8 cellular contexts compared by ENCODE assay signal in the genomic region with DNA sequence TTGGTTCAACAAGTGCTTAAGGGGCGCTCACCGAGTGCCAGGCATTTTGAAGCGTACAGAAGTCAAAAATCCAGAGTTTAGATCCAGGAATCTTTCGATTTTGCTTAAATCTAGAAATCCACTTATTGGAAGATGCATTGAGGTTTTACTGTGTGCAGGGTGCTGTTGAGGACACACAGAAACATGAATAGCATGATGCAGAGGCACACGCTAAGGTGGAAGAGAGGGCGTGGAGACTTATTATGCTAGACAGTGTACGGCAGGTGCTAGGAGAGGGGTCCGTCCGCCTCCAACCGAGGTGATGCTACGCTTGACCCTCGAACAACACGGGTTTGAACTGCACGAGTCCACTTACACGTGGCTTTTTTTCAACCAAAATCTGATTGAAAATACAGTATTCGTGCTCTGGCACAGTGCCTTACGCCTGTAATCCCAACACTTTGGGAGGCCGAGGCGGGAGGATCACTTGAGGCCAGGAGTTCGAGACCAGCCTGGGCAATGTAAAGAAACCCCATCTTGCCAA. TPM values are rescaled to one million over a fixed set of nuclear protein-coding genes. Genes with fewer than 3 reads are reported as not detected.
DNase-seq lines count a peak whose midpoint lies in the region; ATAC-seq, FAIRE-seq and TF ChIP-seq lines count a peak whose summit lies in the region.

No MANE protein-coding gene starts in this region.

- intact Hi-C loops in pancreas (cut with DNase I) = no loop called here

- H3K4me1 ChIP-seq in SJCRH30 (peaks cover 12% of the 10 kb centered on the region), pancreas (peaks cover 3 to 15% (median 9%) of the 10 kb centered on the region in 3 donors)

- FAIRE-seq in pancreas (lab: Jason Lieb, UNC) = no peak

- peak; percentile 28 to 44 (median 32) for ATAC-seq in pancreas
- ATAC-seq in HG03097 (IDR thresholded peaks at IDR 0.05; ENCODE audit: low FRiP score, unreplicated experiment) = no peak
- no peak for ATAC-seq in GM19397 (IDR thresholded peaks at IDR 0.05; ENCODE audit: unreplicated experiment)
- no peak for ATAC-seq in activated CD4-positive, CD25-positive, alpha-beta regulatory T cell treated with anti-CD3 and anti-CD28 coated beads, Interleukin-2, amount 50 U/mL, for 24 hours

- DNase-seq in DMS53 (lab: John Stamatoyannopoulos, UW) (peak; percentile 68), SJCRH30 (no peak), fibroblast of mammary gland (ENCODE audit: low read depth) (no peak), pancreas (peak in 1 of 6 donors; percentile 21), amniotic stem cell (lab: John Stamatoyannopoulos, UW) (no peak)

- TF ChIP-seq CTCF in fibroblast of mammary gland (conservative IDR thresholded peaks at IDR 0.05; ENCODE audit: control insufficient read depth, insufficient read depth, low read depth, low read length) (no peak), pancreas (IDR thresholded peaks at IDR 0.05) (no peak)

- H3K27me3 ChIP-seq in SJCRH30 = no peaks in the 10 kb centered on the region
- no peaks in the 10 kb centered on the region for H3K27me3 ChIP-seq in pancreas

- no peaks in the 10 kb centered on the region for H3K9me3 ChIP-seq in SJCRH30 (replicated peaks)
- no peaks in the 10 kb centered on the region for H3K9me3 ChIP-seq in pancreas

- H3K4me3 ChIP-seq in SJCRH30 (peak overlapping the region; percentile 93), fibroblast of mammary gland (ENCODE audit: control insufficient read depth, low read depth, low read length) (peak overlapping the region; percentile 69), pancreas (peak overlapping the region; percentile 38 to 75 (median 68))

- H3K27ac ChIP-seq in SJCRH30 (peak overlapping the region; percentile 71), pancreas (peak overlapping the region; percentile 92 to 96 (median 95))

- WGBS in pancreas, 2 donors = 11 to 13% methylated on average over 20 of the region's 20 CpGs

- no peaks in the 10 kb centered on the region for H3K36me3 ChIP-seq in SJCRH30
- H3K36me3 ChIP-seq in pancreas = no peaks in the 10 kb centered on the region

RNA-seq across cellular contexts. Expression of a gene that starts 1.0 kb away (rescaled TPM):
- 13.3 and 18.9 TPM in 2 replicates for total RNA-seq in SJCRH30 (2014; rRNA removed; shearing (Covaris generic))
- 10 to 100 TPM; 11.8 to 18.1 (median 12.5) TPM for total RNA-seq in pancreas
- 10 to 100 TPM in 1 of 2 donors, 1 to 10 TPM in 1; 7.3 to 16.2 TPM for polyA plus RNA-seq in pancreas

Comparison
In these comparisons a context has a peak if more than half of its experiments do, and no peak if none do; other contexts are left out.
1. ATAC-seq: peak in pancreas (4 of 4); none in HG03097 (single experiment), GM19397 (single experiment) and activated CD4-positive, CD25-positive, alpha-beta regulatory T cell treated with anti-CD3 and anti-CD28 coated beads, Interleukin-2, amount 50 U/mL, for 24 hours (0 of 2).
2. Peak in every context shown above with its lines, with median percentiles within 50 percentile points of each other: H3K4me3 ChIP-seq.